Comparison of ENCODE assay signal across 8 cellular contexts in genomic region chr14:51651388-51652167, GRCh38. TPM values are rescaled to one million over a fixed set of nuclear protein-coding genes. Genes with fewer than 3 reads are reported as not detected.
DNase-seq lines count a peak whose midpoint lies in the region; ATAC-seq and TF ChIP-seq lines count a peak whose summit lies in the region.

Gene FRMD6 (plus strand): TSS chr14:51651910. CDS start chr14:51689837, 37,927 bp downstream.

- peak within 1 kb of the TSS; percentile 64 to 92 (median 74) for H3K4me3 ChIP-seq in right lobe of liver

- no peaks in the 10 kb centered on the region for H3K36me3 ChIP-seq in right lobe of liver

- in situ Hi-C loops in GM18951 (cut with MboI; ENCODE audit: low sequenced_read_pairs, unreplicated experiment) = no loop called here

- H3K27me3 ChIP-seq in right lobe of liver = no peaks in the 10 kb centered on the region

- H3K4me1 ChIP-seq in right lobe of liver = peaks cover 0 to 10% (median 4%) of the 10 kb centered on the region in 4 donors

- peak within 1 kb of the TSS; percentile 88 to 92 (median 91) for H3K27ac ChIP-seq in right lobe of liver

- ATAC-seq in HG03196 (IDR thresholded peaks at IDR 0.05; ENCODE audit: unreplicated experiment) = peak; percentile 73
- peak; percentile 86 to 92 (median 87) for ATAC-seq in right lobe of liver

- TF ChIP-seq CTCF in AG09319 (IDR thresholded peaks at IDR 0.05; ENCODE audit: low read depth, low read length) (peak; percentile 47), right lobe of liver (IDR thresholded peaks at IDR 0.05) (peak; percentile 66 to 83 (median 70))

- intact Hi-C loops in right lobe of liver (cut with DNase I) = no loop called here

- peak; percentile 79 for DNase-seq in AG09319 (ENCODE audit: extremely low read depth, low read depth)
- peak; percentile 82 for DNase-seq in NCI-H446 treated with DMSO at 0.1 percent for 48 hours (lab: John Stamatoyannopoulos, UW)
- DNase-seq in activated CD4-positive, alpha-beta T cell treated with anti-CD3 and anti-CD28 coated beads, Interleukin-2, amount 50 U/mL, for 24 hours (ENCODE audit: low read depth in 1 of 2, low spot score in 1 of 2) = peak; percentile 56 to 63
- peak; percentile 90 for DNase-seq in dermis blood vessel endothelial cell
- DNase-seq in right lobe of liver = peak; percentile 87 to 88 (median 88)
- DNase-seq in stimulated activated CD4-positive, alpha-beta T cell treated with anti-CD3 and anti-CD28 coated beads, Interleukin-4, amount 100 ng/mL, for 24 hours = peak; percentile 73

- no peaks in the 10 kb centered on the region for H3K9me3 ChIP-seq in right lobe of liver

- TF ChIP-seq POLR2A in GM18951 (IDR thresholded peaks at IDR 0.05; ENCODE audit: extremely low read depth, insufficient read depth, insufficient read length) (peak; percentile 45), right lobe of liver (IDR thresholded peaks at IDR 0.05) (peak; percentile 32)

- WGBS in right lobe of liver (ENCODE audit: insufficient coverage, low coverage, low lambda C conversion rate, missing lambda C conversion rate) = 0% methylated on average over 3 of the region's 86 CpGs

RNA-seq across cellular contexts. Expression of gene FRMD6, which starts in this region (rescaled TPM):
- total RNA-seq in dermis blood vessel endothelial cell (125 and 228 TPM in 2 replicates), right lobe of liver (10 to 100 TPM in 1 of 6 experiments, 1 to 10 TPM in 5; 4.2 to 23.7 (median 5.9) TPM)

Comparison
In these comparisons a context has a peak if more than half of its experiments do, and no peak if none do; other contexts are left out.
1. Peak in every context shown above with its lines: DNase-seq, ATAC-seq, H3K4me3 ChIP-seq and H3K27ac ChIP-seq.